2 cellular contexts compared by ENCODE assay signal in genomic region chr19:49128545-49129237, GRCh38.
A peak's percentile ranks its signal among the peaks of the same experiment; 100 is the strongest.
TF ChIP-seq lines count a peak whose summit lies in the region.

No MANE protein-coding gene starts in this region.

TF ChIP-seq in GM23338, 12 proteins besides CTCF, POLR2A, EP300 and RAD21:
- TF ChIP-seq EZH2phosphoT487 (IDR thresholded peaks at IDR 0.05; ENCODE audit: unreplicated experiment) (no peak), ZNF114 (CRISPR knock-in tag; IDR thresholded peaks at IDR 0.05) (no peak), CREB1 (CRISPR knock-in tag; IDR thresholded peaks at IDR 0.05; ENCODE audit: low read depth) (no peak), JUNB (IDR thresholded peaks at IDR 0.05; ENCODE audit: unreplicated experiment) (no peak), ZNF331 (CRISPR knock-in tag; IDR thresholded peaks at IDR 0.05; ENCODE audit: low read depth) (no peak), NANOG (IDR thresholded peaks at IDR 0.05; ENCODE audit: borderline replicate concordance) (no peak), POLR2AphosphoS5 (IDR thresholded peaks at IDR 0.05; ENCODE audit: low read depth) (no peak), EZH2 (IDR thresholded peaks at IDR 0.05; ENCODE audit: low read depth, unreplicated experiment) (no peak), STAT1 (IDR thresholded peaks at IDR 0.05; ENCODE audit: unreplicated experiment) (no peak), REST (IDR thresholded peaks at IDR 0.05; ENCODE audit: unreplicated experiment) (no peak)
- TF ChIP-seq, protein P1, sequence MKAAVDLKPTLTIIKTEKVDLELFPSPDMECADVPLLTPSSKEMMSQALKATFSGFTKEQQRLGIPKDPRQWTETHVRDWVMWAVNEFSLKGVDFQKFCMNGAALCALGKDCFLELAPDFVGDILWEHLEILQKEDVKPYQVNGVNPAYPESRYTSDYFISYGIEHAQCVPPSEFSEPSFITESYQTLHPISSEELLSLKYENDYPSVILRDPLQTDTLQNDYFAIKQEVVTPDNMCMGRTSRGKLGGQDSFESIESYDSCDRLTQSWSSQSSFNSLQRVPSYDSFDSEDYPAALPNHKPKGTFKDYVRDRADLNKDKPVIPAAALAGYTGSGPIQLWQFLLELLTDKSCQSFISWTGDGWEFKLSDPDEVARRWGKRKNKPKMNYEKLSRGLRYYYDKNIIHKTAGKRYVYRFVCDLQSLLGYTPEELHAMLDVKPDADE (IDR thresholded peaks at IDR 0.05) = no peak
- TF ChIP-seq, protein P2, sequence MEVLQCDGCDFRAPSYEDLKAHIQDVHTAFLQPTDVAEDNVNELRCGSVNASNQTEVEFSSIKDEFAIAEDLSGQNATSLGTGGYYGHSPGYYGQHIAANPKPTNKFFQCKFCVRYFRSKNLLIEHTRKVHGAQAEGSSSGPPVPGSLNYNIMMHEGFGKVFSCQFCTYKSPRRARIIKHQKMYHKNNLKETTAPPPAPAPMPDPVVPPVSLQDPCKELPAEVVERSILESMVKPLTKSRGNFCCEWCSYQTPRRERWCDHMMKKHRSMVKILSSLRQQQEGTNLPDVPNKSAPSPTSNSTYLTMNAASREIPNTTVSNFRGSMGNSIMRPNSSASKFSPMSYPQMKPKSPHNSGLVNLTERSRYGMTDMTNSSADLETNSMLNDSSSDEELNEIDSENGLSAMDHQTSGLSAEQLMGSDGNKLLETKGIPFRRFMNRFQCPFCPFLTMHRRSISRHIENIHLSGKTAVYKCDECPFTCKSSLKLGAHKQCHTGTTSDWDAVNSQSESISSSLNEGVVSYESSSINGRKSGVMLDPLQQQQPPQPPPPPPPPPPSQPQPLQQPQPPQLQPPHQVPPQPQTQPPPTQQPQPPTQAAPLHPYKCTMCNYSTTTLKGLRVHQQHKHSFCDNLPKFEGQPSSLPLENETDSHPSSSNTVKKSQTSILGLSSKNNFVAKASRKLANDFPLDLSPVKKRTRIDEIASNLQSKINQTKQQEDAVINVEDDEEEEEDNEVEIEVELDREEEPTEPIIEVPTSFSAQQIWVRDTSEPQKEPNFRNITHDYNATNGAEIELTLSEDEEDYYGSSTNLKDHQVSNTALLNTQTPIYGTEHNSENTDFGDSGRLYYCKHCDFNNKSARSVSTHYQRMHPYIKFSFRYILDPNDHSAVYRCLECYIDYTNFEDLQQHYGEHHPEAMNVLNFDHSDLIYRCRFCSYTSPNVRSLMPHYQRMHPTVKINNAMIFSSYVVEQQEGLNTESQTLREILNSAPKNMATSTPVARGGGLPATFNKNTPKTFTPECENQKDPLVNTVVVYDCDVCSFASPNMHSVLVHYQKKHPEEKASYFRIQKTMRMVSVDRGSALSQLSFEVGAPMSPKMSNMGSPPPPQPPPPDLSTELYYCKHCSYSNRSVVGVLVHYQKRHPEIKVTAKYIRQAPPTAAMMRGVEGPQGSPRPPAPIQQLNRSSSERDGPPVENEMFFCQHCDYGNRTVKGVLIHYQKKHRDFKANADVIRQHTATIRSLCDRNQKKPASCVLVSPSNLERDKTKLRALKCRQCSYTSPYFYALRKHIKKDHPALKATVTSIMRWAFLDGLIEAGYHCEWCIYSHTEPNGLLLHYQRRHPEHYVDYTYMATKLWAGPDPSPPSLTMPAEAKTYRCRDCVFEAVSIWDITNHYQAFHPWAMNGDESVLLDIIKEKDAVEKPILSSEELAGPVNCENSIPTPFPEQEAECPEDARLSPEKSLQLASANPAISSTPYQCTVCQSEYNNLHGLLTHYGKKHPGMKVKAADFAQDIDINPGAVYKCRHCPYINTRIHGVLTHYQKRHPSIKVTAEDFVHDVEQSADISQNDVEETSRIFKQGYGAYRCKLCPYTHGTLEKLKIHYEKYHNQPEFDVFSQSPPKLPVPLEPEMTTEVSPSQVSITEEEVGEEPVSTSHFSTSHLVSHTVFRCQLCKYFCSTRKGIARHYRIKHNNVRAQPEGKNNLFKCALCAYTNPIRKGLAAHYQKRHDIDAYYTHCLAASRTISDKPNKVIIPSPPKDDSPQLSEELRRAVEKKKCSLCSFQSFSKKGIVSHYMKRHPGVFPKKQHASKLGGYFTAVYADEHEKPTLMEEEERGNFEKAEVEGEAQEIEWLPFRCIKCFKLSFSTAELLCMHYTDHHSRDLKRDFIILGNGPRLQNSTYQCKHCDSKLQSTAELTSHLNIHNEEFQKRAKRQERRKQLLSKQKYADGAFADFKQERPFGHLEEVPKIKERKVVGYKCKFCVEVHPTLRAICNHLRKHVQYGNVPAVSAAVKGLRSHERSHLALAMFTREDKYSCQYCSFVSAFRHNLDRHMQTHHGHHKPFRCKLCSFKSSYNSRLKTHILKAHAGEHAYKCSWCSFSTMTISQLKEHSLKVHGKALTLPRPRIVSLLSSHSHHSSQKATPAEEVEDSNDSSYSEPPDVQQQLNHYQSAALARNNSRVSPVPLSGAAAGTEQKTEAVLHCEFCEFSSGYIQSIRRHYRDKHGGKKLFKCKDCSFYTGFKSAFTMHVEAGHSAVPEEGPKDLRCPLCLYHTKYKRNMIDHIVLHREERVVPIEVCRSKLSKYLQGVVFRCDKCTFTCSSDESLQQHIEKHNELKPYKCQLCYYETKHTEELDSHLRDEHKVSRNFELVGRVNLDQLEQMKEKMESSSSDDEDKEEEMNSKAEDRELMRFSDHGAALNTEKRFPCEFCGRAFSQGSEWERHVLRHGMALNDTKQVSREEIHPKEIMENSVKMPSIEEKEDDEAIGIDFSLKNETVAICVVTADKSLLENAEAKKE (CRISPR knock-in tag; IDR thresholded peaks at IDR 0.05) = no peak

TF ChIP-seq in H1, 55 proteins besides CTCF, POLR2A, EP300 and RAD21:
- TF ChIP-seq EZH2 (IDR thresholded peaks at IDR 0.05; ENCODE audit: low read depth, low read length, severe bottlenecking) = no peak
- no peak for TF ChIP-seq ATF2 (IDR thresholded peaks at IDR 0.05; ENCODE audit: low read length)
- TF ChIP-seq POLR2AphosphoS5 (IDR thresholded peaks at IDR 0.05; ENCODE audit: low read depth, low read length) = no peak
- TF ChIP-seq SP1 (IDR thresholded peaks at IDR 0.05; ENCODE audit: low read depth, low read length) = peak; percentile 2; the same call in 1 of the 2 replicates
- TF ChIP-seq CREB1 (IDR thresholded peaks at IDR 0.05) = no peak
- TF ChIP-seq RBBP5 (IDR thresholded peaks at IDR 0.05; ENCODE audit: borderline replicate concordance, low read depth, low read length) = no peak
- TF ChIP-seq CHD1 (IDR thresholded peaks at IDR 0.05; ENCODE audit: low read depth, low read length) = no peak
